Comparison of ENCODE assay signal across 28 cellular contexts in the genomic region with DNA sequence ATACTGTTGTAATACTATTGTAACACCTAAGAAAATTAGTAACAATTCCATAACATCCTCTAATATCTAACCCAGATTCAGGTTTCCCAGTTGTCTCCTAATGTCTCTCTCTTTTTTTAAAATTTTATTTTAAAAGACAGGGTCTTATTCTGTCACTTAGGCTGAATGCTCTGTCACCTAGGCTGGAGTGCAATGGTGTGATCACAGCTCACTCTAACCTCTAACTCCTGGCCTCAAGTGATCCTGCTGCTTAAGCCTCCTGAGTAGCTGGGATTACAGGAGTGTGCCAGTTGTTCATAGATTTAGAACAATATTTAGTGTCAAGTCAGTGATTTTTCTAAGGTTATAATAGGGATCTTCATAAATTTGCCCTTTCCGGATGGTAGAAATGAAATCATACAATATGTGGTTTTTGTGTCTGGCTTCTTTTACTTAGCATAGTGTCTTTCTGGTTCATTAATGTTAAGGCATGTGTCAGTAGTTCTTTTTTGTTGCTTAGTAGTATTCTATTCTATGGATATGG.
"Had no signal": no experiment of that assay in that cellular context is flagged by ENCODE, and none has a peak within 500 bp of the region (broad histone marks: within the 10 kb centered on the region; RNA-seq: fewer than 3 reads in every experiment).

No MANE protein-coding gene starts in this region.

- H3K27me3 ChIP-seq: ascending aorta, body of pancreas, SJSA1 had no signal

- FAIRE-seq: bronchial epithelial cell had no signal

- ATAC-seq: activated CD8-positive, alpha-beta T cell treated with anti-CD3 and anti-CD28 coated beads, Interleukin-2, amount 10 ng/mL, durations not matched to agents 7 days and 5 days; body of pancreas; SK-N-SH treated with all-trans-retinoic acid at 6 μM for 48 hours; WTC11 had no signal

- H3K4me3 ChIP-seq: ascending aorta, body of pancreas, SJSA1 had no signal

- H3K9me3 ChIP-seq: ascending aorta, body of pancreas, SJSA1 had no signal

- DNase-seq: activated CD4-positive, alpha-beta T cell treated with anti-CD3 and anti-CD28 coated beads for 48 hours; activated CD4-positive, alpha-beta T cell treated with anti-CD3 and anti-CD28 coated beads, Interleukin-2, amount 50 U/mL, for 4 hours; activated CD4-positive, CD25-positive, alpha-beta regulatory T cell treated with anti-CD3 and anti-CD28 coated beads, Interleukin-2, amount 50 U/mL, for 72 hours; activated CD8-positive, alpha-beta memory T cell treated with anti-CD3 and anti-CD28 coated beads, Interleukin-2, amount 50 U/mL, for 48 hours; activated CD8-positive, alpha-beta T cell treated with anti-CD3 and anti-CD28 coated beads, Interleukin-2, amount 10 ng/mL, durations not matched to agents 7 days and 5 days; activated naive CD4-positive, alpha-beta T cell treated with anti-CD3 and anti-CD28 coated beads, Interleukin-2, amount 50 U/mL, for 16 hours; activated T-cell treated with anti-CD3 and anti-CD28 coated beads, Interleukin-2, amount 50 U/mL, for 1 hour; amniotic stem cell; body of pancreas; central memory CD4-positive, alpha-beta T cell; Kasumi-1; MV-4-11; NCI-H1092 treated with DMSO at 0.1 percent for 48 hours; NCI-H1417 treated with DMSO at 0.1 percent for 48 hours; NCI-H1694; NCI-H2029; NCI-H2107; NCI-H2171 treated with DMSO at 0.1 percent for 48 hours; NCI-H226; NCI-H526; NCI-H774; SHP77; SW 1271 had no signal

- H3K27ac ChIP-seq: ascending aorta, body of pancreas, SJSA1 had no signal

- H3K4me3 Mint-ChIP-seq: activated CD8-positive, alpha-beta T cell treated with anti-CD3 and anti-CD28 coated beads, Interleukin-2, amount 10 ng/mL, durations not matched to agents 7 days and 5 days; WTC11 had no signal

- H3K4me1 ChIP-seq: ascending aorta, body of pancreas had no signal

- H3K27ac Mint-ChIP-seq: activated CD8-positive, alpha-beta T cell treated with anti-CD3 and anti-CD28 coated beads, Interleukin-2, amount 10 ng/mL, durations not matched to agents 7 days and 5 days; WTC11 had no signal
